ENCODE assay signal across 11 cellular contexts in genomic region chr2:134122610-134123009, GRCh38.
DNase-seq lines count a peak whose midpoint lies in the region; ATAC-seq and TF ChIP-seq lines count a peak whose summit lies in the region.
"Had no signal": no experiment of that assay in that cellular context is flagged by ENCODE, and none has a peak within 500 bp of the region (broad histone marks: within the 10 kb centered on the region; RNA-seq: fewer than 3 reads in every experiment).

No MANE protein-coding gene starts in this region.

- no peak overlapping the region for H2AK5ac ChIP-seq in mesenchymal stem cell (ENCODE audit: low read length, severe bottlenecking)

- H2AFZ ChIP-seq in mesenchymal stem cell (ENCODE audit: low read depth, low read length), result no peak overlapping the region

- ATAC-seq in activated CD8-positive, alpha-beta T cell treated with anti-CD3 and anti-CD28 coated beads for 36 hours, result no peak
- ATAC-seq in GM18520 (IDR thresholded peaks at IDR 0.05; ENCODE audit: unreplicated experiment), result no peak

- no peak overlapping the region for H3K23ac ChIP-seq in mesenchymal stem cell (ENCODE audit: low read length in 2 of 2)

- H3K79me1 ChIP-seq in mesenchymal stem cell (replicated peaks; ENCODE audit: low read length, poor library complexity, severe bottlenecking), result peaks cover 28% of the 10 kb centered on the region

- no peak overlapping the region for H3K9ac ChIP-seq in mesenchymal stem cell (ENCODE audit: low read length)

- H3K4me1 ChIP-seq in mesenchymal stem cell (ENCODE audit: control insufficient read depth, insufficient read depth, low read depth, low read length), result peaks cover 18% of the 10 kb centered on the region

- no peak overlapping the region for H3K4ac ChIP-seq in mesenchymal stem cell (ENCODE audit: low read depth in 1 of 2, low read length in 2 of 2)

- H3K27me3 ChIP-seq in mesenchymal stem cell (ENCODE audit: control insufficient read depth in 1 of 2, insufficient read depth in 1 of 2, low read length in 2 of 2), result no peaks in the 10 kb centered on the region
- H3K27me3 ChIP-seq: SJSA1 had no signal

- H3K14ac ChIP-seq in mesenchymal stem cell (ENCODE audit: low read length in 2 of 2), result no peak overlapping the region

- POLR2A ChIA-PET in activated CD8-positive, alpha-beta T cell treated with anti-CD3 and anti-CD28 coated beads for 36 hours (lab: Charles Lee), result interaction anchor here (1.4 to 3.9 kb wide), 2 partner anchors 95 to 284 kb away, joined by 3 to 28 read pairs; no protein-coding TSS in a partner anchor

- no peaks in the 10 kb centered on the region for H3K36me3 ChIP-seq in mesenchymal stem cell (ENCODE audit: control insufficient read depth in 1 of 2, insufficient read depth in 2 of 2, low read depth in 1 of 2, low read length in 2 of 2)
- H3K36me3 ChIP-seq: SJSA1 had no signal

- H3K27ac ChIP-seq in mesenchymal stem cell (ENCODE audit: low read length, poor library complexity, severe bottlenecking), result no peak overlapping the region
- H3K27ac ChIP-seq: SJSA1 had no signal

- H2BK5ac ChIP-seq in mesenchymal stem cell (ENCODE audit: low read depth, low read length, poor library complexity, severe bottlenecking), result no peak overlapping the region

- no peak overlapping the region for H2BK12ac ChIP-seq in mesenchymal stem cell (ENCODE audit: low read length in 2 of 2)

- peak overlapping the region; percentile 67 for H2BK120ac ChIP-seq in mesenchymal stem cell (ENCODE audit: low read depth, low read length)

- no peaks in the 10 kb centered on the region for H3K9me3 Mint-ChIP-seq in HFFc6
- H3K9me3 Mint-ChIP-seq in activated CD8-positive, alpha-beta T cell treated with anti-CD3 and anti-CD28 coated beads for 36 hours, result no peaks in the 10 kb centered on the region

- no peaks in the 10 kb centered on the region for H3K9me3 ChIP-seq in mesenchymal stem cell (ENCODE audit: control insufficient read depth, low read length)
- H3K9me3 ChIP-seq: SJSA1 had no signal

- no peak overlapping the region for H3K4me2 ChIP-seq in mesenchymal stem cell (ENCODE audit: low read length, poor library complexity, severe bottlenecking)

- H2BK15ac ChIP-seq in mesenchymal stem cell (ENCODE audit: low read depth, poor library complexity, severe bottlenecking), result no peak overlapping the region

- peaks cover 5% of the 10 kb centered on the region; the same call in 1 of the 2 replicates for H3K36me3 Mint-ChIP-seq in HFFc6 (ENCODE audit: low read depth)
- no peaks in the 10 kb centered on the region for H3K36me3 Mint-ChIP-seq in activated CD8-positive, alpha-beta T cell treated with anti-CD3 and anti-CD28 coated beads for 36 hours (ENCODE audit: low read depth)

- H3K4me3 ChIP-seq in mesenchymal stem cell (ENCODE audit: insufficient read depth in 1 of 2, low read depth in 1 of 2, low read length in 2 of 2), result no peak overlapping the region
- H3K4me3 ChIP-seq: SJSA1 had no signal

- peak; percentile 7 for DNase-seq in DMS153 (lab: John Stamatoyannopoulos, UW)
- DNase-seq in DMS153 treated with DMSO at 0.1 percent for 48 hours (lab: John Stamatoyannopoulos, UW; ENCODE audit: unreplicated experiment), result no peak
- DNase-seq in HFFc6, result no peak
- no peak for DNase-seq in activated CD8-positive, alpha-beta T cell treated with anti-CD3 and anti-CD28 coated beads for 36 hours
- DNase-seq in mesenchymal stem cell, result no peak
- DNase-seq in GM19238 (ENCODE audit: insufficient read length, low spot score), result no peak
- no peak for DNase-seq in AG08396 (ENCODE audit: low spot score)
- DNase-seq: foreskin fibroblast, occipital lobe had no signal

- no peak for TF ChIP-seq CTCF in HFFc6 (IDR thresholded peaks at IDR 0.05)
- no peak for TF ChIP-seq CTCF in activated CD8-positive, alpha-beta T cell treated with anti-CD3 and anti-CD28 coated beads for 36 hours (IDR thresholded peaks at IDR 0.05)

- H3K18ac ChIP-seq in mesenchymal stem cell (ENCODE audit: low read depth in 1 of 2, low read length in 2 of 2), result no peak overlapping the region

- 44% methylated on average over 1 of the region's 3 CpGs for WGBS in mesenchymal stem cell

- intact Hi-C loops in activated CD8-positive, alpha-beta T cell treated with anti-CD3 and anti-CD28 coated beads for 36 hours (cut with micrococcal nuclease), result no loop called here

- no peaks in the 10 kb centered on the region for H3K27me3 Mint-ChIP-seq in HFFc6 (ENCODE audit: insufficient read depth)
- H3K27me3 Mint-ChIP-seq in activated CD8-positive, alpha-beta T cell treated with anti-CD3 and anti-CD28 coated beads for 36 hours, result no peaks in the 10 kb centered on the region

- peak overlapping the region; percentile 58 for H3K4me3 Mint-ChIP-seq in HFFc6
- H3K4me3 Mint-ChIP-seq in activated CD8-positive, alpha-beta T cell treated with anti-CD3 and anti-CD28 coated beads for 36 hours, result peak overlapping the region; percentile 37

- peaks cover 74% of the 10 kb centered on the region for H3K4me1 Mint-ChIP-seq in HFFc6 (ENCODE audit: low read depth)
- H3K4me1 Mint-ChIP-seq in activated CD8-positive, alpha-beta T cell treated with anti-CD3 and anti-CD28 coated beads for 36 hours (ENCODE audit: low read depth), result peaks cover 73% of the 10 kb centered on the region

- no peak overlapping the region for H4K8ac ChIP-seq in mesenchymal stem cell (ENCODE audit: low read length)

- H3K27ac Mint-ChIP-seq in HFFc6, result no peak overlapping the region; the same call in 1 of the 2 replicates
- H3K27ac Mint-ChIP-seq in activated CD8-positive, alpha-beta T cell treated with anti-CD3 and anti-CD28 coated beads for 36 hours, result no peak overlapping the region

- no peak overlapping the region for H4K91ac ChIP-seq in mesenchymal stem cell (ENCODE audit: low read length)

- CTCF ChIA-PET in activated CD8-positive, alpha-beta T cell treated with anti-CD3 and anti-CD28 coated beads for 36 hours (lab: Charles Lee), result interaction anchor here (0.8 to 8.0 kb wide), 8 partner anchors 40 to 289 kb away, joined by 3 to 62 read pairs (median 6); no protein-coding TSS in a partner anchor
